ENCODE assay signal across 10 cellular contexts in the genomic region with DNA sequence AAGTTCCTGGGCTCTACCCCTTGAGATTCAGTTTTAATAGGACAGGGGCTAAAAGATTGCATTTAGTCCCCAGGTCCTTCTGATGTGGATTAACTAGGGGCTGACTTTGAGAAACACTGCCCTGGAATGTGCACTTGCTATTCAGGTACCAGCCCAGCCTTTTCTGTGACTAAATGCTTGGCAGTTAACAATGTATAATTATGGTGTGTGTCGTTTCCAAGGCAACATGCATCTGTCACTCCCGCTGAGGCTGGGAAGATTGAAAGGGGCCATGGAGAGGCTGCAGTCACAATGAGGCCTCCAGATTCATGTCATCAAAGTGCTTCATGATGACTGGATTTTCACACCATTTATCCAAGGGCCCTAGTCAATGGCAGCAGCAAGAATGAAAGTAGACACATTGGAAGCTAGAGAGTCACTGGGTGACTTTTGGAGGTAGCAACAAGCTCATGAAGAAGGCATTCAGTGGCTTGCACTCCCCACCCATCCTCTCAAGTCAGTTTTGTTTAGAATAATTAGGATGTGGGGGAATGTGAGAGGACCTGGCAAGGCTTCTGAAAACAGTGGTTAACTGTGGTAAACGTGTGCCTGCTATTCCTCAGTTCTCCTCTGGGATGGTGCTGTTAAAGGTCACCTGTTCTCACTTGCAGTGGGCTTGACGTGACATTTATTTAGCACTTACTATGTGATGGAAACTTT. TPM values are rescaled to one million over a fixed set of nuclear protein-coding genes. Genes with fewer than 3 reads are reported as not detected.
DNase-seq lines count a peak whose midpoint lies in the region; ATAC-seq and TF ChIP-seq lines count a peak whose summit lies in the region.
"Had no signal": no experiment of that assay in that cellular context is flagged by ENCODE, and none has a peak within 500 bp of the region (broad histone marks: within the 10 kb centered on the region; RNA-seq: fewer than 3 reads in every experiment).

No MANE protein-coding gene starts in this region.

- H3K9me3 ChIP-seq in SJCRH30 (replicated peaks) = no peaks in the 10 kb centered on the region
- H3K9me3 ChIP-seq in right cardiac atrium (ENCODE audit: control insufficient read depth, low read length) = peaks cover 2% of the 10 kb centered on the region
- H3K9me3 ChIP-seq in aorta (ENCODE audit: control insufficient read depth, low read length) = no peaks in the 10 kb centered on the region

- H3K4me3 Mint-ChIP-seq in CD14-positive monocyte = no peak overlapping the region
- H3K4me3 Mint-ChIP-seq: activated naive CD4-positive, alpha-beta T cell treated with anti-CD3 and anti-CD28 coated beads, Interleukin-2, amount 50 U/mL, for 24 hours had no signal

- no peaks in the 10 kb centered on the region for H3K27me3 ChIP-seq in SJCRH30
- no peaks in the 10 kb centered on the region for H3K27me3 ChIP-seq in right cardiac atrium (ENCODE audit: control insufficient read depth, insufficient read depth)
- no peaks in the 10 kb centered on the region for H3K27me3 ChIP-seq in aorta (ENCODE audit: control insufficient read depth in 1 of 2, insufficient read depth in 2 of 2, low read length in 1 of 2)

- peak; percentile 63 for DNase-seq in stimulated activated CD4-positive, alpha-beta T cell treated with anti-CD3 and anti-CD28 coated beads, Interleukin-1b, Interleukin-23, amount 100 ng/mL, for 48 hours
- DNase-seq in stimulated activated CD4-positive, alpha-beta T cell treated with anti-CD3 and anti-CD28 coated beads, Interleukin-2, amount 100 ng/mL, for 48 hours = no peak
- DNase-seq in SJCRH30 (peak; percentile 19 to 45), right cardiac atrium (peak in 1 of 3 donors; percentile 40), aorta (peak in 1 of 2 donors; percentile 45), GM03348 (ENCODE audit: low spot score) (no peak), CD14-positive monocyte (ENCODE audit: low spot score) (no peak)
- DNase-seq: OCI-M1 had no signal

- H3K27me3 Mint-ChIP-seq in CD14-positive monocyte (ENCODE audit: low read depth in 3 of 3) = peaks cover 1 to 3% (median 1%) of the 10 kb centered on the region in 3 donors

- H3K9me3 Mint-ChIP-seq in CD14-positive monocyte = peaks cover 0 to 7% (median 2%) of the 10 kb centered on the region in 7 donors
- H3K9me3 Mint-ChIP-seq: activated naive CD4-positive, alpha-beta T cell treated with anti-CD3 and anti-CD28 coated beads, Interleukin-2, amount 50 U/mL, for 24 hours had no signal

- ATAC-seq in right cardiac atrium (peak; percentile 49 to 59), aorta (ENCODE audit: low FRiP score) (peak; percentile 34), HG03039 (IDR thresholded peaks at IDR 0.05; ENCODE audit: unreplicated experiment) (no peak)

- 39% methylated on average over 4 of the region's 4 CpGs for WGBS in right cardiac atrium
- 22 to 26% methylated on average over 4 of the region's 4 CpGs for WGBS in aorta, 2 donors

- H3K36me3 Mint-ChIP-seq in CD14-positive monocyte = no peaks in the 10 kb centered on the region
- H3K36me3 Mint-ChIP-seq: activated naive CD4-positive, alpha-beta T cell treated with anti-CD3 and anti-CD28 coated beads, Interleukin-2, amount 50 U/mL, for 24 hours had no signal

- intact Hi-C loops in right cardiac atrium (cut with DNase I) = no loop called here
- intact Hi-C loops in aorta (cut with DNase I) = no loop called here
- intact Hi-C loops in CD14-positive monocyte (cut with micrococcal nuclease) = no loop called here

- no peak overlapping the region for H3K27ac Mint-ChIP-seq in CD14-positive monocyte
- H3K27ac Mint-ChIP-seq: activated naive CD4-positive, alpha-beta T cell treated with anti-CD3 and anti-CD28 coated beads, Interleukin-2, amount 50 U/mL, for 24 hours had no signal

- H3K36me3 ChIP-seq in SJCRH30 = peaks cover 19% of the 10 kb centered on the region
- H3K36me3 ChIP-seq in aorta (ENCODE audit: control insufficient read depth in 1 of 2, insufficient read depth in 2 of 2, low read length in 1 of 2) = no peaks in the 10 kb centered on the region

- H3K27ac ChIP-seq in SJCRH30 (peak overlapping the region; percentile 64), right cardiac atrium (ENCODE audit: low read length) (peak overlapping the region; percentile 23), aorta (ENCODE audit: low read depth in 1 of 2, low read length in 2 of 2) (peak overlapping the region in 1 of 2 donors; percentile 90)

- no peaks in the 10 kb centered on the region for H3K4me1 Mint-ChIP-seq in CD14-positive monocyte
- H3K4me1 Mint-ChIP-seq: activated naive CD4-positive, alpha-beta T cell treated with anti-CD3 and anti-CD28 coated beads, Interleukin-2, amount 50 U/mL, for 24 hours had no signal

- H3K4me1 ChIP-seq in SJCRH30 (peaks cover 47% of the 10 kb centered on the region), right cardiac atrium (ENCODE audit: control insufficient read depth, insufficient read depth, low read length) (peaks cover 5% of the 10 kb centered on the region), aorta (ENCODE audit: control insufficient read depth in 1 of 2, insufficient read depth in 2 of 2, low read length in 2 of 2) (peaks cover 9 to 24% of the 10 kb centered on the region in 2 donors)

- H3K4me3 ChIP-seq in SJCRH30 = peak overlapping the region; percentile 54
- no peak overlapping the region for H3K4me3 ChIP-seq in right cardiac atrium (ENCODE audit: low read length)
- no peak overlapping the region for H3K4me3 ChIP-seq in aorta (ENCODE audit: low read length in 2 of 2)

- no peak for TF ChIP-seq CTCF in CD14-positive monocyte (IDR thresholded peaks at IDR 0.05)

RNA-seq across cellular contexts. Expression of gene RAI14, which starts 28.3 kb away (rescaled TPM):
- total RNA-seq in SJCRH30 (2014; rRNA removed; shearing (Covaris generic)) = 67.4 and 74.4 TPM in 2 replicates
- total RNA-seq in right cardiac atrium = 10 to 100 TPM; 11.7 to 22.7 (median 13.7) TPM
- polyA plus RNA-seq in right cardiac atrium = 4.5 TPM
- 100 to 1,000 TPM in 1 of 2 donors, 10 to 100 TPM in 1; 99.8 to 214 TPM for total RNA-seq in aorta
- 10 to 100 TPM; 19.4 to 46.3 TPM for polyA plus RNA-seq in aorta
- polyA plus RNA-seq in CD14-positive monocyte = not detected

Comparison
In these comparisons a context has a peak if more than half of its experiments do, and no peak if none do; other contexts are left out.
1. DNase-seq: peak in stimulated activated CD4-positive, alpha-beta T cell treated with anti-CD3 and anti-CD28 coated beads, Interleukin-1b, Interleukin-23, amount 100 ng/mL, for 48 hours (single experiment) and SJCRH30 (2 of 2); none in stimulated activated CD4-positive, alpha-beta T cell treated with anti-CD3 and anti-CD28 coated beads, Interleukin-2, amount 100 ng/mL, for 48 hours (0 of 2), GM03348 (single experiment) and CD14-positive monocyte (single experiment).